17 cellular contexts compared by ENCODE assay signal in genomic region chr6:139591075-139591474, GRCh38.
DNase-seq lines count a peak whose midpoint lies in the region; ATAC-seq and TF ChIP-seq lines count a peak whose summit lies in the region.
"Had no signal": no experiment of that assay in that cellular context is flagged by ENCODE, and none has a peak within 500 bp of the region (broad histone marks: within the 10 kb centered on the region; RNA-seq: fewer than 3 reads in every experiment).

No MANE protein-coding gene starts in this region.

- intact Hi-C loops in IMR-90 (cut with micrococcal nuclease): loop anchor here (10.0 kb wide), 1 partner anchor 264 kb away; no protein-coding TSS in a partner anchor

- WGBS in IMR-90 (ENCODE audit: extremely low coverage in 2 of 2, insufficient read length in 1 of 2), 2 experiments: no CpG with 5 or more reads among the region's 2 CpGs

- H3K4me1 ChIP-seq in IMR-90 (ENCODE audit: control insufficient read depth, insufficient read depth, low read length) (peaks cover 11% of the 10 kb centered on the region), OCI-LY3 (ENCODE audit: low read length) (peaks cover 8% of the 10 kb centered on the region), mucosa of rectum (ENCODE audit: control insufficient read depth in 2 of 2, insufficient read depth in 2 of 2, low read length in 2 of 2) (peaks cover 36 to 59% of the 10 kb centered on the region in 2 donors), skeletal muscle tissue (ENCODE audit: control insufficient read depth in 3 of 3, insufficient read depth in 3 of 3, low read length in 3 of 3) (peaks cover 14 to 35% (median 32%) of the 10 kb centered on the region in 3 donors)

- no peaks in the 10 kb centered on the region for H3K27me3 ChIP-seq in IMR-90 (ENCODE audit: control insufficient read depth, insufficient read depth, low read length)
- H3K27me3 ChIP-seq in OCI-LY3 (ENCODE audit: low read depth, low read length): no peaks in the 10 kb centered on the region
- H3K27me3 ChIP-seq in mucosa of rectum (ENCODE audit: control insufficient read depth in 2 of 2, insufficient read depth in 2 of 2, low read length in 2 of 2): no peaks in the 10 kb centered on the region
- no peaks in the 10 kb centered on the region for H3K27me3 ChIP-seq in skeletal muscle tissue (ENCODE audit: control insufficient read depth in 3 of 3, insufficient read depth in 3 of 3, low read length in 3 of 3)
- H3K27me3 ChIP-seq: heart left ventricle had no signal

- no peak overlapping the region for H4K5ac ChIP-seq in IMR-90 (ENCODE audit: low read depth, low read length)

- TF ChIP-seq CTCF in IMR-90 (conservative IDR thresholded peaks at IDR 0.05; ENCODE audit: low read depth, low read length) (no peak), OCI-LY3 (IDR thresholded peaks at IDR 0.05; ENCODE audit: low read depth, low read length) (no peak)

- in situ Hi-C loops in IMR-90 (cut with MboI; ENCODE audit: low sequenced_read_pairs): loop anchor here (10.0 kb wide), 1 partner anchor 464 kb away; no protein-coding TSS in a partner anchor

- no peak overlapping the region for H3K9ac ChIP-seq in IMR-90 (ENCODE audit: low read depth, low read length)
- H3K9ac ChIP-seq in OCI-LY3 (ENCODE audit: low read length): no peak overlapping the region
- peak overlapping the region; percentile 15 to 39 for H3K9ac ChIP-seq in mucosa of rectum (ENCODE audit: low read depth in 1 of 2, low read length in 2 of 2)
- H3K9ac ChIP-seq in skeletal muscle tissue (ENCODE audit: low read depth in 1 of 3, low read length in 3 of 3): peak overlapping the region; percentile 41 to 54 (median 48)

- dilution Hi-C loops in IMR-90 (cut with HindIII; ENCODE audit: low sequenced_read_pairs, unreplicated experiment): no loop called here

- H4K8ac ChIP-seq in IMR-90 (ENCODE audit: low read depth in 2 of 2, low read length in 2 of 2): no peak overlapping the region

- H3K79me1 ChIP-seq in IMR-90 (ENCODE audit: low read depth in 1 of 2, low read length in 2 of 2): peaks cover 0 to 3% of the 10 kb centered on the region in 2 experiments; a peak in 1 of 4 replicates

- peak overlapping the region; percentile 55 for H2BK120ac ChIP-seq in IMR-90 (ENCODE audit: low read depth, low read length)

- H3K56ac ChIP-seq in IMR-90 (ENCODE audit: extremely low read depth, insufficient read depth, low read length): no peak overlapping the region

- peak overlapping the region; percentile 54 for H4K91ac ChIP-seq in IMR-90 (ENCODE audit: insufficient read depth, low read depth, low read length)

- H3K4me2 ChIP-seq in IMR-90 (ENCODE audit: low read depth, low read length) (no peak overlapping the region), OCI-LY3 (ENCODE audit: low read length) (0 out of 2 replicates have a peak overlapping the region, but pooled peaks have one; percentile 7)

- H2BK20ac ChIP-seq in IMR-90 (ENCODE audit: low read depth, low read length): peak overlapping the region; percentile 87

- CTCF ChIA-PET in IMR-90 (lab: Yijun Ruan, JAX): no interaction called here

- no peaks in the 10 kb centered on the region for H3K79me2 ChIP-seq in OCI-LY3 (ENCODE audit: low read length)

- no peak overlapping the region for H3K23ac ChIP-seq in IMR-90 (ENCODE audit: low read depth, low read length)

- peak overlapping the region; percentile 1; the same call in 1 of the 2 replicates for H3K18ac ChIP-seq in IMR-90 (ENCODE audit: low read depth, low read length)

- no peak overlapping the region for H2AK9ac ChIP-seq in IMR-90 (replicated peaks; ENCODE audit: low read depth, low read length, poor library complexity)

- POLR2A ChIA-PET in IMR-90 (lab: Charles Lee; ENCODE audit: unreplicated experiment): interaction anchor here (1.4 kb wide), 1 partner anchor 217 kb away, joined by 4 read pairs; the partner anchor contains the start of gene CITED2

- peak overlapping the region; percentile 87; the same call in 1 of the 3 replicates for H2BK15ac ChIP-seq in IMR-90 (ENCODE audit: low read depth, low read length)

- no peak overlapping the region; the same call in 1 of the 2 replicates for H3K14ac ChIP-seq in IMR-90 (replicated peaks; ENCODE audit: low read depth, low read length)

- H2BK5ac ChIP-seq in IMR-90 (ENCODE audit: low read depth, low read length, poor library complexity, severe bottlenecking): peak overlapping the region; percentile 16

- H3K27ac ChIP-seq in IMR-90 (ENCODE audit: insufficient read depth, low read length): no peak overlapping the region
- H3K27ac ChIP-seq in OCI-LY3 (ENCODE audit: low read length): no peak overlapping the region
- H3K27ac ChIP-seq in mucosa of rectum (ENCODE audit: low read depth in 2 of 2, low read length in 2 of 2): peak overlapping the region; percentile 77 to 89
- H3K27ac ChIP-seq in skeletal muscle tissue (ENCODE audit: low read depth, low read length): peak overlapping the region; percentile 78

- BruUV-seq in IMR-90 (replicated peaks; lab: Mats Ljungman, UMichigan): no TSS peak

- H3K9me1 ChIP-seq in IMR-90 (ENCODE audit: insufficient read depth, low read length): peaks cover 3% of the 10 kb centered on the region; the same call in 1 of the 2 replicates

- H3K36me3 ChIP-seq in IMR-90 (ENCODE audit: control insufficient read depth, insufficient read depth, low read length) (no peaks in the 10 kb centered on the region), OCI-LY3 (replicated peaks; ENCODE audit: low read depth, low read length) (no peaks in the 10 kb centered on the region), mucosa of rectum (ENCODE audit: control insufficient read depth in 2 of 2, insufficient read depth in 2 of 2, low read length in 2 of 2) (no peaks in the 10 kb centered on the region), skeletal muscle tissue (ENCODE audit: control insufficient read depth in 3 of 3, insufficient read depth in 3 of 3, low read length in 3 of 3) (no peaks in the 10 kb centered on the region)
- H3K36me3 ChIP-seq: heart left ventricle had no signal

- no peaks in the 10 kb centered on the region for H3K9me3 ChIP-seq in IMR-90 (ENCODE audit: control insufficient read depth, insufficient read depth, low read length)
- no peaks in the 10 kb centered on the region for H3K9me3 ChIP-seq in OCI-LY3 (ENCODE audit: insufficient read depth, low read length)
- H3K9me3 ChIP-seq in mucosa of rectum (ENCODE audit: control insufficient read depth in 2 of 2, low read length in 2 of 2): no peaks in the 10 kb centered on the region
- no peaks in the 10 kb centered on the region for H3K9me3 ChIP-seq in skeletal muscle tissue (ENCODE audit: control insufficient read depth in 3 of 3, low read length in 3 of 3)
- H3K9me3 ChIP-seq: heart left ventricle had no signal

- no peak for TF ChIP-seq RAD21 in IMR-90 (IDR thresholded peaks at IDR 0.05; ENCODE audit: low read length)

- H3K4me3 ChIP-seq in IMR-90 (ENCODE audit: insufficient read depth, low read depth, low read length) (no peak overlapping the region), OCI-LY3 (ENCODE audit: low read length) (no peak overlapping the region), mucosa of rectum (ENCODE audit: low read length in 2 of 2) (no peak overlapping the region), skeletal muscle tissue (ENCODE audit: low read length in 3 of 3) (peak overlapping the region in 1 of 3 donors; percentile 23)
- H3K4me3 ChIP-seq: heart left ventricle had no signal

- ATAC-seq in IMR-90 (ENCODE audit: low read depth) (no peak), GM21390 (IDR thresholded peaks at IDR 0.05; ENCODE audit: unreplicated experiment) (no peak), HG03460 (IDR thresholded peaks at IDR 0.05; ENCODE audit: unreplicated experiment) (no peak), GM21360 (IDR thresholded peaks at IDR 0.05; ENCODE audit: unreplicated experiment) (no peak)
- ATAC-seq: activated T-cell treated with anti-CD3 and anti-CD28 coated beads, Interleukin-2, amount 50 U/mL, for 72 hours had no signal

- H2AFZ ChIP-seq in IMR-90 (replicated peaks; ENCODE audit: low read length, poor library complexity): no peak overlapping the region
- 0 out of 2 replicates have a peak overlapping the region, but pooled peaks have one; percentile 61 for H2AFZ ChIP-seq in OCI-LY3 (ENCODE audit: low read depth, low read length)

- no peaks in the 10 kb centered on the region for H4K20me1 ChIP-seq in IMR-90 (ENCODE audit: insufficient read depth, low read length)
- H4K20me1 ChIP-seq in OCI-LY3 (ENCODE audit: insufficient read depth, low read length): no peaks in the 10 kb centered on the region

- no peak for TF ChIP-seq POLR2A in IMR-90 (IDR thresholded peaks at IDR 0.05; ENCODE audit: low read depth, low read length)

- DNase-seq in IMR-90: peak; percentile 63
- DNase-seq in kidney glomerular epithelial cell (lab: John Stamatoyannopoulos, UW): no peak
- DNase-seq: activated naive CD8-positive, alpha-beta T cell treated with anti-CD3 and anti-CD28 coated beads for 36 hours; activated T-cell treated with anti-CD3 and anti-CD28 coated beads, Interleukin-2, amount 50 U/mL, for 72 hours; COR-L47; effector CD8-positive, alpha-beta T cell; heart left ventricle; mammary epithelial cell; stimulated activated CD4-positive, alpha-beta T cell treated with anti-CD3 and anti-CD28 coated beads, Interleukin-2, amount 100 ng/mL, for 48 hours; substantia nigra; T-helper 1 cell had no signal

- H3K4ac ChIP-seq in IMR-90 (ENCODE audit: low read depth, low read length): peak overlapping the region; percentile 48; the same call in 1 of the 2 replicates

- no peak overlapping the region for H2AK5ac ChIP-seq in IMR-90 (ENCODE audit: low read depth, low read length)

TF ChIP-seq in IMR-90, 13 proteins besides CTCF, POLR2A, EP300 and RAD21:
- TF ChIP-seq MAZ (IDR thresholded peaks at IDR 0.05; ENCODE audit: borderline replicate concordance, low read depth, low read length) (no peak), USF2 (IDR thresholded peaks at IDR 0.05; ENCODE audit: low read depth, low read length) (no peak)

Comparison
In these comparisons a context has a peak if more than half of its experiments do, and no peak if none do; other contexts are left out.
1. H3K27ac ChIP-seq: peak in mucosa of rectum (2 of 2) and skeletal muscle tissue (single experiment); none in IMR-90 (single experiment) and OCI-LY3 (single experiment).
2. H3K9ac ChIP-seq: peak in mucosa of rectum (2 of 2) and skeletal muscle tissue (3 of 3); none in IMR-90 (single experiment) and OCI-LY3 (single experiment).